In genomic region chr1:60461889-60462595, GRCh38 we compare ENCODE assay signal across 21 cellular contexts.
"Had no signal": no experiment of that assay in that cellular context is flagged by ENCODE, and none has a peak within 500 bp of the region (broad histone marks: within the 10 kb centered on the region; RNA-seq: fewer than 3 reads in every experiment).

No MANE protein-coding gene starts in this region.

- H3K27me3 ChIP-seq: body of pancreas, cardiac muscle cell, gastrocnemius medialis, spleen had no signal

- DNase-seq: activated B cell treated with CpG ODN at 0.5 μM for 24 hours; activated CD4-positive, alpha-beta T cell treated with anti-CD3 and anti-CD28 coated beads for 4 hours; activated CD4-positive, alpha-beta T cell treated with anti-CD3 and anti-CD28 coated beads, Interleukin-2, amount 50 U/mL, for 48 hours; activated naive CD4-positive, alpha-beta T cell treated with Interleukin-2 at 50 U/mL for 16 hours; activated naive CD8-positive, alpha-beta T cell treated with anti-CD3 and anti-CD28 coated beads, Interleukin-2, amount 10 ng/mL, durations not matched to agents 7 days and 5 days; activated T-cell treated with anti-CD3 and anti-CD28 coated beads, Interleukin-2, amount 50 U/mL, for 48 hours; amniotic stem cell; body of pancreas; effector CD4-positive, alpha-beta T cell; gastrocnemius medialis; hypothalamus; left cardiac atrium; nucleus accumbens; spleen; stimulated activated CD4-positive, alpha-beta T cell treated with anti-CD3 and anti-CD28 coated beads, Interleukin-4, amount 100 ng/mL, for 1 hour; stimulated activated naive CD4-positive, alpha-beta T cell; T-helper 9 cell had no signal

- H3K36me3 ChIP-seq: cardiac muscle cell, gastrocnemius medialis, spleen had no signal

- H3K27me3 Mint-ChIP-seq: activated B cell treated with CpG ODN at 0.5 μM for 24 hours; activated naive CD8-positive, alpha-beta T cell treated with anti-CD3 and anti-CD28 coated beads, Interleukin-2, amount 10 ng/mL, durations not matched to agents 7 days and 5 days; dendritic cell treated with granulocyte-macrophage colony-stimulating factor and Interleukin-4, amounts not matched to agents 40 ng/mL and 50 ng/mL, for 4 days; memory B cell had no signal

- H3K27ac Mint-ChIP-seq: activated B cell treated with CpG ODN at 0.5 μM for 24 hours; activated naive CD8-positive, alpha-beta T cell treated with anti-CD3 and anti-CD28 coated beads, Interleukin-2, amount 10 ng/mL, durations not matched to agents 7 days and 5 days; dendritic cell treated with granulocyte-macrophage colony-stimulating factor and Interleukin-4, amounts not matched to agents 40 ng/mL and 50 ng/mL, for 4 days; memory B cell; nephron had no signal

- H3K4me1 Mint-ChIP-seq: activated B cell treated with CpG ODN at 0.5 μM for 24 hours; activated naive CD8-positive, alpha-beta T cell treated with anti-CD3 and anti-CD28 coated beads, Interleukin-2, amount 10 ng/mL, durations not matched to agents 7 days and 5 days; memory B cell; nephron had no signal

- H3K4me1 ChIP-seq: body of pancreas, gastrocnemius medialis, spleen had no signal

- H3K36me3 Mint-ChIP-seq: activated naive CD8-positive, alpha-beta T cell treated with anti-CD3 and anti-CD28 coated beads, Interleukin-2, amount 10 ng/mL, durations not matched to agents 7 days and 5 days; memory B cell had no signal

- ATAC-seq: body of pancreas, gastrocnemius medialis, left cardiac atrium had no signal

- H3K9me3 ChIP-seq: body of pancreas, gastrocnemius medialis had no signal

- H3K27ac ChIP-seq: body of pancreas, cardiac muscle cell, gastrocnemius medialis, spleen had no signal

- H3K4me3 Mint-ChIP-seq: activated B cell treated with CpG ODN at 0.5 μM for 24 hours; activated naive CD8-positive, alpha-beta T cell treated with anti-CD3 and anti-CD28 coated beads, Interleukin-2, amount 10 ng/mL, durations not matched to agents 7 days and 5 days; dendritic cell treated with granulocyte-macrophage colony-stimulating factor and Interleukin-4, amounts not matched to agents 40 ng/mL and 50 ng/mL, for 4 days; memory B cell; nephron had no signal

- H3K4me3 ChIP-seq: body of pancreas, cardiac muscle cell, gastrocnemius medialis, spleen had no signal
